In genomic region chr19:20039203-20039723, GRCh38 we compare ENCODE assay signal across 8 cellular contexts. TPM values are rescaled to one million over a fixed set of nuclear protein-coding genes. Genes with fewer than 3 reads are reported as not detected.
A peak's percentile ranks its signal among the peaks of the same experiment; 100 is the strongest.
DNase-seq lines count a peak whose midpoint lies in the region; ATAC-seq and TF ChIP-seq lines count a peak whose summit lies in the region.

ZNF682 (minus strand) TSS chr19:20039505; CDS start chr19:20039345, 160 bp downstream.

- H2BK12ac ChIP-seq in H9 (ENCODE audit: insufficient read length, low read depth, low read length), result no peak within 1 kb of the TSS

- WGBS in H9 (ENCODE audit: extremely low coverage, insufficient read length, low lambda C conversion rate), result no CpG with 5 or more reads among the region's 25 CpGs
- 0 to 1% methylated on average over 25 of the region's 25 CpGs for WGBS in aorta, 2 donors

- H3K27ac ChIP-seq in H9 (ENCODE audit: insufficient read length, low read depth, low read length) (peak within 1 kb of the TSS; percentile 85), aorta (ENCODE audit: low read depth in 1 of 2, low read length in 2 of 2) (peak within 1 kb of the TSS in 1 of 2 donors; percentile 15)

- H2BK120ac ChIP-seq in H9 (ENCODE audit: low read depth, low read length, poor library complexity, severe bottlenecking), result no peak within 1 kb of the TSS

- no peaks in the 10 kb centered on the region for H3K9me3 ChIP-seq in H9 (ENCODE audit: control insufficient read depth, low read depth, low read length)
- H3K9me3 ChIP-seq in aorta (ENCODE audit: control insufficient read depth, low read length), result no peaks in the 10 kb centered on the region

- peak within 1 kb of the TSS; percentile 71 for H3K4me2 ChIP-seq in H9 (ENCODE audit: insufficient read depth, insufficient read length, low read length)

- H2AFZ ChIP-seq in H9 (ENCODE audit: low read length), result no peak within 1 kb of the TSS

- no peaks in the 10 kb centered on the region for H3K36me3 ChIP-seq in aorta (ENCODE audit: control insufficient read depth in 1 of 2, insufficient read depth in 2 of 2, low read length in 1 of 2)

- peak within 1 kb of the TSS; percentile 91 to 95 for H3K4me3 Mint-ChIP-seq in H9

- H3T11ph ChIP-seq in H9 (ENCODE audit: low read length), result no peak within 1 kb of the TSS

- in situ Hi-C loops in astrocyte of the spinal cord (cut with HindIII; ENCODE audit: low sequenced_read_pairs), result no loop called here

- no peak within 1 kb of the TSS for H2BK15ac ChIP-seq in H9 (ENCODE audit: low read depth, low read length)

- H3K79me1 ChIP-seq in H9 (ENCODE audit: insufficient read depth, low read depth, low read length, poor library complexity, severe bottlenecking), result no peaks in the 10 kb centered on the region

- H3K79me2 ChIP-seq in H9 (ENCODE audit: insufficient read depth, low read length), result peaks cover 5% of the 10 kb centered on the region; the same call in 1 of the 2 replicates

- peak within 1 kb of the TSS; percentile 87 for H3K14ac ChIP-seq in H9 (ENCODE audit: insufficient read depth, low read length)

- TF ChIP-seq CTCF in H9 (conservative IDR thresholded peaks at IDR 0.05) (no peak), astrocyte of the spinal cord (IDR thresholded peaks at IDR 0.05; ENCODE audit: low read depth, low read length) (no peak)

- peaks cover 15 to 17% of the 10 kb centered on the region in 2 experiments for H3K4me1 Mint-ChIP-seq in H9

- H3K27ac Mint-ChIP-seq in H9, result peak within 1 kb of the TSS; percentile 97 to 99 (median 99)

- H3K27me3 Mint-ChIP-seq in H9 (ENCODE audit: low read depth), result no peaks in the 10 kb centered on the region

- H4K91ac ChIP-seq in H9 (ENCODE audit: insufficient read length, low read depth, low read length), result no peak within 1 kb of the TSS

- H2BK20ac ChIP-seq in H9 (ENCODE audit: low read depth, low read length, poor library complexity, severe bottlenecking), result no peak within 1 kb of the TSS

- no peak within 1 kb of the TSS for H3K56ac ChIP-seq in H9 (ENCODE audit: insufficient read length, low read depth, low read length)

- H4K8ac ChIP-seq in H9 (replicated peaks; ENCODE audit: insufficient read length, low read depth, low read length), result no peak within 1 kb of the TSS

- peak; percentile 100 for ATAC-seq in aorta (ENCODE audit: low FRiP score)

- peak; percentile 98 for DNase-seq in ELF-1 (ENCODE audit: low read depth, low spot score)
- peak; percentile 97 for DNase-seq in H9
- DNase-seq in NCI-H1048 (lab: John Stamatoyannopoulos, UW), result peak; percentile 93
- DNase-seq in T-helper 9 cell, result peak; percentile 93
- peak; percentile 94 for DNase-seq in astrocyte of the spinal cord (ENCODE audit: low read depth, low spot score)
- peak; percentile 60 to 97 (median 88) for DNase-seq in hypothalamus (lab: John Stamatoyannopoulos, UW)
- DNase-seq in renal cortical epithelial cell (ENCODE audit: low read depth), result peak; percentile 81
- DNase-seq in aorta, result peak; percentile 95 to 96

- H3K18ac ChIP-seq in H9 (ENCODE audit: insufficient read length, low read depth, low read length), result peak within 1 kb of the TSS; percentile 91

- peaks cover 0 to 10% of the 10 kb centered on the region in 2 experiments; a peak in 3 of 5 replicates for H3K9me3 Mint-ChIP-seq in H9

- H3K23ac ChIP-seq in H9 (ENCODE audit: insufficient read length, low read depth, low read length), result no peak within 1 kb of the TSS

- peak within 1 kb of the TSS; percentile 93 for H3K9ac ChIP-seq in H9 (ENCODE audit: extremely low read depth, insufficient read length, low read length)

- H2BK5ac ChIP-seq in H9 (ENCODE audit: insufficient read length, low read length), result peak within 1 kb of the TSS; percentile 10

- no peak within 1 kb of the TSS for H3K4ac ChIP-seq in H9 (ENCODE audit: low read depth, low read length)

- no peak within 1 kb of the TSS for H2AK5ac ChIP-seq in H9 (ENCODE audit: insufficient read length, low read length)

- no peaks in the 10 kb centered on the region for H3K27me3 ChIP-seq in H9 (ENCODE audit: insufficient read depth, low read length)
- no peaks in the 10 kb centered on the region for H3K27me3 ChIP-seq in aorta (ENCODE audit: control insufficient read depth in 1 of 2, insufficient read depth in 2 of 2, low read length in 1 of 2)

- H4K20me1 ChIP-seq in H9 (ENCODE audit: control insufficient read depth, insufficient read depth, insufficient read length), result no peaks in the 10 kb centered on the region

- H3K4me1 ChIP-seq in H9 (ENCODE audit: insufficient read depth, low read length), result peaks cover 4% of the 10 kb centered on the region; the same call in 1 of the 2 replicates
- H3K4me1 ChIP-seq in aorta (ENCODE audit: control insufficient read depth in 1 of 2, insufficient read depth in 2 of 2, low read length in 2 of 2), result no peaks in the 10 kb centered on the region

- peaks cover 6 to 15% (median 10%) of the 10 kb centered on the region in 3 experiments for H3K36me3 Mint-ChIP-seq in H9 (ENCODE audit: insufficient read depth in 1 of 3, low read depth in 3 of 3)

- intact Hi-C loops in aorta (cut with DNase I), result loop anchor here in 1 of 2 donors (2.0 to 5.0 kb wide), 2 partner anchors 14 to 38 kb away; partner anchors contain the start of gene ZNF90

- peak within 1 kb of the TSS; percentile 56 for H4K5ac ChIP-seq in H9 (ENCODE audit: insufficient read length, low read depth, low read length)

- peaks cover 3% of the 10 kb centered on the region for H3K23me2 ChIP-seq in H9 (ENCODE audit: insufficient read length, low read depth, low read length, poor library complexity, severe bottlenecking)

- H3K4me3 ChIP-seq in astrocyte of the spinal cord (ENCODE audit: low read depth, low read length), result peak within 1 kb of the TSS; percentile 80
- peak within 1 kb of the TSS; percentile 71 to 93 for H3K4me3 ChIP-seq in aorta (ENCODE audit: low read length in 2 of 2)

RNA-seq across cellular contexts. Expression of gene ZNF682, which starts in this region (rescaled TPM):
- total RNA-seq in H9 (2021), result 23.0 and 24.9 TPM in 2 replicates
- 0.69 and 4.4 TPM in 2 replicates for total RNA-seq in renal cortical epithelial cell
- total RNA-seq in aorta, result 1 to 10 TPM; 4.2 to 7.5 TPM
- 1 to 10 TPM; 2.1 to 2.2 TPM for polyA plus RNA-seq in aorta
